22 cellular contexts compared by ENCODE assay signal in genomic region chr15:65451989-65452388, GRCh38. TPM values are rescaled to one million over a fixed set of nuclear protein-coding genes. Genes with fewer than 3 reads are reported as not detected.
DNase-seq lines count a peak whose midpoint lies in the region; ATAC-seq and TF ChIP-seq lines count a peak whose summit lies in the region.
"Had no signal": no experiment of that assay in that cellular context is flagged by ENCODE, and none has a peak within 500 bp of the region (broad histone marks: within the 10 kb centered on the region; RNA-seq: fewer than 3 reads in every experiment).

No MANE protein-coding gene starts in this region.

- H3K27me3 Mint-ChIP-seq in stimulated activated naive B cell treated with anti-CD40 and anti-IgM and Interleukin-4, amounts not matched to agents 10 μg/mL and 1 μg/mL and 100 μg/mL, for 72 hours = no peaks in the 10 kb centered on the region
- no peaks in the 10 kb centered on the region for H3K27me3 Mint-ChIP-seq in CD4-positive, alpha-beta T cell
- H3K27me3 Mint-ChIP-seq: CD4-positive, alpha-beta memory T cell had no signal

- H3K9me3 Mint-ChIP-seq in stimulated activated naive B cell treated with anti-CD40 and anti-IgM and Interleukin-4, amounts not matched to agents 10 μg/mL and 1 μg/mL and 100 μg/mL, for 72 hours = no peaks in the 10 kb centered on the region
- H3K9me3 Mint-ChIP-seq in CD4-positive, alpha-beta T cell = no peaks in the 10 kb centered on the region
- H3K9me3 Mint-ChIP-seq: CD14-positive monocyte; CD4-positive, alpha-beta memory T cell; HFFc6 had no signal

- CTCF ChIA-PET in CD4-positive, alpha-beta T cell (lab: Charles Lee) = interaction anchor here (0.6 kb wide), 1 partner anchor 1941 kb away, joined by 5 read pairs; no protein-coding TSS in a partner anchor

- peaks cover 26 to 35% of the 10 kb centered on the region in 2 donors for H3K36me3 Mint-ChIP-seq in stimulated activated naive B cell treated with anti-CD40 and anti-IgM and Interleukin-4, amounts not matched to agents 10 μg/mL and 1 μg/mL and 100 μg/mL, for 72 hours
- H3K36me3 Mint-ChIP-seq in CD4-positive, alpha-beta T cell (ENCODE audit: low read depth) = peaks cover 71% of the 10 kb centered on the region

- peak overlapping the region; percentile 72 to 82 (median 77) for H3K27ac ChIP-seq in gastrocnemius medialis
- no peak overlapping the region for H3K27ac ChIP-seq in colonic mucosa
- H3K27ac ChIP-seq in CD4-positive, alpha-beta T cell (ENCODE audit: low read depth, low read length) = no peak overlapping the region
- H3K27ac ChIP-seq: A549; BLaER1 treated with 17β-estradiol and CSF1 and Interleukin-3, amounts not matched to agents 10 nM and 100 nM had no signal

- H3K9me3 ChIP-seq in gastrocnemius medialis (no peaks in the 10 kb centered on the region), colonic mucosa (no peaks in the 10 kb centered on the region)
- no peaks in the 10 kb centered on the region for H3K9me3 ChIP-seq in CD4-positive, alpha-beta T cell (ENCODE audit: control insufficient read depth, low read length)
- H3K9me3 ChIP-seq: A549; BE2C; BLaER1 treated with 17β-estradiol and CSF1 and Interleukin-3, amounts not matched to agents 10 nM and 100 nM; HAP-1 had no signal

- no peak for TF ChIP-seq POLR2A in gastrocnemius medialis (IDR thresholded peaks at IDR 0.05)

- no peak overlapping the region for H3K4me3 Mint-ChIP-seq in stimulated activated naive B cell treated with anti-CD40 and anti-IgM and Interleukin-4, amounts not matched to agents 10 μg/mL and 1 μg/mL and 100 μg/mL, for 72 hours
- H3K4me3 Mint-ChIP-seq in CD4-positive, alpha-beta T cell = no peak overlapping the region
- H3K4me3 Mint-ChIP-seq: CD14-positive monocyte; CD4-positive, alpha-beta memory T cell; HFFc6 had no signal

- DNase-seq in amniotic epithelial cell (ENCODE audit: low read depth) (peak; percentile 32), iris pigment epithelial cell (ENCODE audit: low read depth) (peak; percentile 24), gastrocnemius medialis (peak in 1 of 2 donors; percentile 40), NCI-H510A treated with DMSO at 0.1 percent for 48 hours (lab: John Stamatoyannopoulos, UW) (no peak), colonic mucosa (no peak)
- no peak for DNase-seq in stimulated activated naive B cell treated with anti-CD40 and anti-IgM and Interleukin-4, amounts not matched to agents 10 μg/mL and 1 μg/mL and 100 μg/mL, for 72 hours
- DNase-seq in CD4-positive, alpha-beta T cell = no peak
- DNase-seq: 8988T; ACHN; AML-193; BE2C; Calu3; CD4-positive, alpha-beta memory T cell; COR-L47; DMS53; DMS79 treated with DMSO at 0.1 percent for 48 hours; GOT3; HFFc6 had no signal

- H3K27me3 ChIP-seq in gastrocnemius medialis (no peaks in the 10 kb centered on the region), colonic mucosa (no peaks in the 10 kb centered on the region)
- no peaks in the 10 kb centered on the region for H3K27me3 ChIP-seq in CD4-positive, alpha-beta T cell (ENCODE audit: control insufficient read depth, insufficient read depth, low read length)
- H3K27me3 ChIP-seq: BE2C; BLaER1 treated with 17β-estradiol and CSF1 and Interleukin-3, amounts not matched to agents 10 nM and 100 nM had no signal

- H3K36me3 ChIP-seq in gastrocnemius medialis (peaks cover 0 to 58% of the 10 kb centered on the region in 2 donors), colonic mucosa (peaks cover 19% of the 10 kb centered on the region)

- ATAC-seq in gastrocnemius medialis = peak; percentile 95 to 97
- no peak for ATAC-seq in stimulated activated naive B cell treated with anti-CD40 and anti-IgM and Interleukin-4, amounts not matched to agents 10 μg/mL and 1 μg/mL and 100 μg/mL, for 72 hours (replicated peaks)
- no peak for ATAC-seq in CD4-positive, alpha-beta T cell (ENCODE audit: poor library complexity)
- ATAC-seq: A549 had no signal

- H3K4me3 ChIP-seq in gastrocnemius medialis = no peak overlapping the region
- no peak overlapping the region for H3K4me3 ChIP-seq in colonic mucosa
- H3K4me3 ChIP-seq: A549; BLaER1 treated with 17β-estradiol and CSF1 and Interleukin-3, amounts not matched to agents 10 nM and 100 nM; HAP-1 had no signal

- POLR2A ChIA-PET in CD4-positive, alpha-beta T cell (lab: Charles Lee) = interaction anchor here (0.7 kb wide), 1 partner anchor 46 kb away, joined by 3 read pairs; no protein-coding TSS in a partner anchor

- intact Hi-C loops in gastrocnemius medialis (cut with DNase I; ENCODE audit: low total_unique reads) = loop anchor here (2.0 kb wide), 1 partner anchor 51 kb away; no protein-coding TSS in a partner anchor
- intact Hi-C loops in colonic mucosa (cut with DNase I) = no loop called here
- intact Hi-C loops in CD4-positive, alpha-beta T cell (cut with DNase I, micrococcal nuclease) = no loop called here

- peaks cover 13 to 20% of the 10 kb centered on the region in 2 donors for H3K4me1 Mint-ChIP-seq in stimulated activated naive B cell treated with anti-CD40 and anti-IgM and Interleukin-4, amounts not matched to agents 10 μg/mL and 1 μg/mL and 100 μg/mL, for 72 hours
- no peaks in the 10 kb centered on the region for H3K4me1 Mint-ChIP-seq in CD4-positive, alpha-beta T cell (ENCODE audit: low read depth)

- H3K4me1 ChIP-seq in gastrocnemius medialis (peaks cover 19 to 21% of the 10 kb centered on the region in 2 donors), colonic mucosa (no peaks in the 10 kb centered on the region)
- H3K4me1 ChIP-seq: A549, BE2C, HAP-1 had no signal

- TF ChIP-seq CTCF in gastrocnemius medialis (IDR thresholded peaks at IDR 0.05 in 4 of 5, conservative IDR thresholded peaks at IDR 0.05 in 1 of 5) = no peak
- no peak for TF ChIP-seq CTCF in colonic mucosa (IDR thresholded peaks at IDR 0.05)
- TF ChIP-seq CTCF in CD4-positive, alpha-beta T cell (IDR thresholded peaks at IDR 0.05) = no peak

- H3K27ac Mint-ChIP-seq in stimulated activated naive B cell treated with anti-CD40 and anti-IgM and Interleukin-4, amounts not matched to agents 10 μg/mL and 1 μg/mL and 100 μg/mL, for 72 hours = peak overlapping the region; percentile 14
- no peak overlapping the region for H3K27ac Mint-ChIP-seq in CD4-positive, alpha-beta T cell
- H3K27ac Mint-ChIP-seq: CD14-positive monocyte, HFFc6 had no signal

- H3K9ac ChIP-seq in colonic mucosa (ENCODE audit: low read depth in 2 of 2, low read length in 2 of 2) = no peak overlapping the region
- H3K9ac ChIP-seq: BLaER1 treated with 17β-estradiol and CSF1 and Interleukin-3, amounts not matched to agents 10 nM and 100 nM had no signal

- in situ Hi-C loops in gastrocnemius medialis (cut with MboI; ENCODE audit: low sequenced_read_pairs in 4 of 4) = no loop called here

RNA-seq across cellular contexts. Expression of gene IGDCC4, which starts 29.2 kb away (rescaled TPM):
- total RNA-seq in gastrocnemius medialis (1 to 10 TPM; 2.3 to 7.4 (median 2.8) TPM), colonic mucosa (1 to 10 TPM in 1 of 2 donors, under 1 TPM in 1; 0.96 to 1.9 TPM)
- not detected for total RNA-seq in CD4-positive, alpha-beta T cell

Comparison
In these comparisons a context has a peak if more than half of its experiments do, and no peak if none do; other contexts are left out.
1. DNase-seq: peak in amniotic epithelial cell (single experiment) and iris pigment epithelial cell (single experiment); none in stimulated activated naive B cell treated with anti-CD40 and anti-IgM and Interleukin-4, amounts not matched to agents 10 μg/mL and 1 μg/mL and 100 μg/mL, for 72 hours (single experiment), NCI-H510A treated with DMSO at 0.1 percent for 48 hours (single experiment), colonic mucosa (single experiment) and CD4-positive, alpha-beta T cell (0 of 10).
2. ATAC-seq: peak in gastrocnemius medialis (2 of 2); none in stimulated activated naive B cell treated with anti-CD40 and anti-IgM and Interleukin-4, amounts not matched to agents 10 μg/mL and 1 μg/mL and 100 μg/mL, for 72 hours (0 of 2) and CD4-positive, alpha-beta T cell (single experiment).
3. H3K27ac ChIP-seq: peak in gastrocnemius medialis (4 of 4); none in colonic mucosa (single experiment) and CD4-positive, alpha-beta T cell (single experiment).